Comparison of ENCODE assay signal across 8 cellular contexts in genomic region chr5:95644351-95645042, GRCh38. TPM values are rescaled to one million over a fixed set of nuclear protein-coding genes. Genes with fewer than 3 reads are reported as not detected.
DNase-seq lines count a peak whose midpoint lies in the region; ATAC-seq and TF ChIP-seq lines count a peak whose summit lies in the region.

No MANE protein-coding gene starts in this region.

- CTCF ChIA-PET in CD4-positive, alpha-beta T cell (lab: Charles Lee): interaction anchor here (0.9 to 2.4 kb wide), 6 partner anchors 13 to 202 kb away, joined by 3 to 14 read pairs (median 8); no protein-coding TSS in a partner anchor

- H3K4me1 Mint-ChIP-seq in CD4-positive, alpha-beta T cell (ENCODE audit: low read depth): peaks cover 43% of the 10 kb centered on the region

- H3K27ac ChIP-seq in CD4-positive, alpha-beta T cell (ENCODE audit: low read depth, low read length): no peak overlapping the region
- H3K27ac ChIP-seq in osteoblast (ENCODE audit: low read depth, low read length): peak overlapping the region; percentile 14

- H3K27me3 ChIP-seq in CD4-positive, alpha-beta T cell (ENCODE audit: control insufficient read depth, insufficient read depth, low read length): no peaks in the 10 kb centered on the region
- H3K27me3 ChIP-seq in osteoblast (ENCODE audit: insufficient read depth, low read length): no peaks in the 10 kb centered on the region

- POLR2A ChIA-PET in CD4-positive, alpha-beta T cell (lab: Charles Lee): interaction anchor here (0.9 to 2.2 kb wide), 7 partner anchors 13 to 199 kb away, joined by 3 to 5 read pairs (median 4); partner anchors contain the start of genes ARSK, GPR150 and SKIC3

- H3K4me3 Mint-ChIP-seq in CD4-positive, alpha-beta T cell: peak overlapping the region; percentile 65

- H3K27me3 Mint-ChIP-seq in CD4-positive, alpha-beta T cell: no peaks in the 10 kb centered on the region

- ATAC-seq in CD4-positive, alpha-beta T cell (ENCODE audit: poor library complexity): no peak
- ATAC-seq in GM18519 (IDR thresholded peaks at IDR 0.05; ENCODE audit: low FRiP score, unreplicated experiment): peak; percentile 37
- ATAC-seq in HG03064 (IDR thresholded peaks at IDR 0.05; ENCODE audit: low read depth, unreplicated experiment): peak; percentile 40

- peak overlapping the region; percentile 68 for H3K27ac Mint-ChIP-seq in CD4-positive, alpha-beta T cell

- TF ChIP-seq CTCF in CD4-positive, alpha-beta T cell (IDR thresholded peaks at IDR 0.05): peak; percentile 74
- TF ChIP-seq CTCF in osteoblast (IDR thresholded peaks at IDR 0.05; ENCODE audit: extremely low read depth, low read depth, low read length): peak; percentile 92

- no peaks in the 10 kb centered on the region for H4K20me1 ChIP-seq in osteoblast (ENCODE audit: insufficient read depth, low read length)

- H3K79me2 ChIP-seq in osteoblast (ENCODE audit: insufficient read depth, low read length): no peaks in the 10 kb centered on the region

- H3K9me3 Mint-ChIP-seq in CD4-positive, alpha-beta T cell: no peaks in the 10 kb centered on the region

- intact Hi-C loops in CD4-positive, alpha-beta T cell (cut with DNase I, micrococcal nuclease): loop anchor here (1.0 to 5.0 kb wide), 9 partner anchors 12 to 693 kb away; partner anchors contain the start of genes ARSK (in 1 of the 2), ELL2 (in 1 of the 2), GLRX (in 1 of the 2) and SKIC3 (in 1 of the 2)

- H3K36me3 ChIP-seq in osteoblast (ENCODE audit: insufficient read depth, low read length): no peaks in the 10 kb centered on the region

- peak in 9 of 10 experiments; percentile 12 to 36 (median 19) for DNase-seq in CD4-positive, alpha-beta T cell
- DNase-seq in NCI-H446 (lab: John Stamatoyannopoulos, UW): peak; percentile 24 to 47
- peak; percentile 32 to 34 for DNase-seq in activated CD4-positive, alpha-beta T cell treated with anti-CD3 and anti-CD28 coated beads, Interleukin-2, amount 50 U/mL, for 4 hours
- peak; percentile 66 to 79 for DNase-seq in erythroblast (lab: John Stamatoyannopoulos, UW)
- peak; percentile 83 for DNase-seq in osteoblast (ENCODE audit: insufficient read length, low spot score, missing footprints)
- DNase-seq in GM19240 (ENCODE audit: insufficient read length, low spot score): no peak

- no peak for TF ChIP-seq POLR2A in erythroblast (IDR thresholded peaks at IDR 0.05; ENCODE audit: low read length)

- no peaks in the 10 kb centered on the region for H3K36me3 Mint-ChIP-seq in CD4-positive, alpha-beta T cell (ENCODE audit: low read depth)

- peaks cover 10% of the 10 kb centered on the region for H3K4me1 ChIP-seq in osteoblast (ENCODE audit: insufficient read depth, low read length)

- peak overlapping the region; percentile 43 for H3K4me2 ChIP-seq in osteoblast (ENCODE audit: insufficient read depth, low read length)

- no peaks in the 10 kb centered on the region for H3K9me3 ChIP-seq in CD4-positive, alpha-beta T cell (ENCODE audit: control insufficient read depth, low read length)
- no peaks in the 10 kb centered on the region for H3K9me3 ChIP-seq in osteoblast (ENCODE audit: low read depth, low read length)

- no peak overlapping the region for H3K4me3 ChIP-seq in osteoblast (ENCODE audit: insufficient read depth, low read length)

- H2AFZ ChIP-seq in osteoblast (ENCODE audit: low read length): peak overlapping the region; percentile 88

RNA-seq across cellular contexts. Expression of gene RFESD, which starts 2.1 kb away (rescaled TPM):
- total RNA-seq in CD4-positive, alpha-beta T cell: 1 to 10 TPM; 1.3 to 1.5 TPM
- 2.7 and 4.3 TPM in 2 replicates for total RNA-seq in osteoblast

RNA-seq across cellular contexts. Expression of gene GPR150, which starts 24.6 kb away (rescaled TPM):
- under 1 TPM; 0.60 to 0.75 TPM for total RNA-seq in CD4-positive, alpha-beta T cell
- total RNA-seq in osteoblast: 0.29 and 0.36 TPM in 2 replicates

RNA-seq across cellular contexts. Expression of gene SPATA9, which starts 38.3 kb away (rescaled TPM):
- not detected for total RNA-seq in CD4-positive, alpha-beta T cell
- 0.36 and 1.2 TPM in 2 replicates for total RNA-seq in osteoblast
